ENCODE assay signal across 19 cellular contexts in genomic region chr10:6019796-6020195, GRCh38. TPM values are rescaled to one million over a fixed set of nuclear protein-coding genes. Genes with fewer than 3 reads are reported as not detected.
"Had no signal": no experiment of that assay in that cellular context is flagged by ENCODE, and none has a peak within 500 bp of the region (broad histone marks: within the 10 kb centered on the region; RNA-seq: fewer than 3 reads in every experiment).

No MANE protein-coding gene starts in this region.

- H3K27me3 Mint-ChIP-seq: activated naive CD4-positive, alpha-beta T cell treated with anti-CD3 and anti-CD28 coated beads, Interleukin-2, amount 10 ng/mL, durations not matched to agents 7 days and 5 days had no signal

- H3K27me3 ChIP-seq: heart left ventricle, left lung, ovary, testis had no signal

- H3K27ac ChIP-seq: heart left ventricle, left lung, ovary, psoas muscle, SK-N-MC, testis had no signal

- H3K36me3 ChIP-seq: gastroesophageal sphincter, heart left ventricle, left lung, ovary had no signal

- H3K4me3 ChIP-seq: gastroesophageal sphincter, heart left ventricle, left lung, ovary, psoas muscle, SK-N-MC, testis had no signal

- DNase-seq: activated CD4-positive, alpha-beta T cell treated with anti-CD3 and anti-CD28 coated beads, Interleukin-2, amount 50 U/mL, for 1 hour; activated effector memory CD4-positive, alpha-beta T cell treated with Interleukin-2 at 50 U/mL for 16 hours; activated naive CD4-positive, alpha-beta T cell treated with anti-CD3 and anti-CD28 coated beads, Interleukin-2, amount 10 ng/mL, durations not matched to agents 7 days and 5 days; effector CD4-positive, alpha-beta T cell; heart left ventricle; left lung; ovary; psoas muscle; right cardiac atrium; Right ventricle myocardium superior; testis had no signal

- H3K9me3 ChIP-seq: gastroesophageal sphincter, heart left ventricle, left lung, ovary, psoas muscle, testis had no signal

- ATAC-seq: esophagus mucosa, gastroesophageal sphincter, heart left ventricle, left lung, psoas muscle, right cardiac atrium had no signal

- H3K9me3 Mint-ChIP-seq: activated naive CD4-positive, alpha-beta T cell treated with anti-CD3 and anti-CD28 coated beads, Interleukin-2, amount 10 ng/mL, durations not matched to agents 7 days and 5 days had no signal

- H3K4me3 Mint-ChIP-seq: activated naive CD4-positive, alpha-beta T cell treated with anti-CD3 and anti-CD28 coated beads, Interleukin-2, amount 10 ng/mL, durations not matched to agents 7 days and 5 days had no signal

- H3K4me1 ChIP-seq: gastroesophageal sphincter, left lung, psoas muscle had no signal

RNA-seq across cellular contexts. Expression of gene IL2RA, which starts 42.4 kb away (rescaled TPM):
- total RNA-seq: bronchial epithelial cell, cerebellum, kidney epithelial cell, lung microvascular endothelial cell, skeletal muscle tissue had no signal
